Comparison of ENCODE assay signal across 1 cellular context in the genomic region with DNA sequence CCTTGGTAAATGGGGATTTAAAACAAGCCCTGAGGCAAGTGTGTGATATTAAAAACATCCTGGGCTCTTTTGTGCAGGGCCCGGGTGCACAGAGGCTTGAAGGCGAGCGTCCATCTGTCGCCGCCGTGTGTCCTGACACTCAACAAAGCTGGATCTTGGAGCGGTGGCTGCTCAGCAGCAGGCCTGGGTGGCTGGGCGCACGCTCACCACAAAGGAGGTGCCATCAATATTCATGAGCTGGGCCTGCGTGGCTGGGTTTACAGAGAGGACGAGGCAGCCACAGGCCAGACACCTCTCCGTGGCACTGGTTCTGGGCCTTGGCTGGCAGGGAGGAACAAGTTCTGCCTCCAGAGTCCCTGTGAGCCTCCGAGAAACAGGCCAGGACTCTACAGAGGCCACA.
TF ChIP-seq lines count a peak whose summit lies in the region.

No MANE protein-coding gene starts in this region.

TF ChIP-seq in GM23338, 12 proteins besides CTCF, POLR2A, EP300 and RAD21:
- no peak for TF ChIP-seq ETS1 (IDR thresholded peaks at IDR 0.05)
- no peak for TF ChIP-seq EZH2phosphoT487 (IDR thresholded peaks at IDR 0.05; ENCODE audit: unreplicated experiment)
- TF ChIP-seq EZH2 (IDR thresholded peaks at IDR 0.05; ENCODE audit: low read depth, unreplicated experiment), result no peak
- no peak for TF ChIP-seq ZNF462 (CRISPR knock-in tag; IDR thresholded peaks at IDR 0.05)
- TF ChIP-seq POLR2AphosphoS5 (IDR thresholded peaks at IDR 0.05; ENCODE audit: low read depth), result no peak
- TF ChIP-seq ZNF114 (CRISPR knock-in tag; IDR thresholded peaks at IDR 0.05), result no peak
- no peak for TF ChIP-seq CREB1 (CRISPR knock-in tag; IDR thresholded peaks at IDR 0.05; ENCODE audit: low read depth)
- TF ChIP-seq NANOG (IDR thresholded peaks at IDR 0.05; ENCODE audit: borderline replicate concordance), result no peak
- no peak for TF ChIP-seq JUNB (IDR thresholded peaks at IDR 0.05; ENCODE audit: unreplicated experiment)
TF ChIP-seq in GM23338: peak in this region for 0.
